8 cellular contexts compared by ENCODE assay signal in genomic region chr2:236968101-236968886, GRCh38.
DNase-seq lines count a peak whose midpoint lies in the region; ATAC-seq and TF ChIP-seq lines count a peak whose summit lies in the region.
"Had no signal": no experiment of that assay in that cellular context is flagged by ENCODE, and none has a peak within 500 bp of the region (broad histone marks: within the 10 kb centered on the region; RNA-seq: fewer than 3 reads in every experiment).

No MANE protein-coding gene starts in this region.

- peak overlapping the region; percentile 68 for H3K27ac Mint-ChIP-seq in nephron progenitor cell

- peaks cover 44% of the 10 kb centered on the region for H3K4me1 Mint-ChIP-seq in activated T-cell treated with anti-CD3 and anti-CD28 coated beads, Interleukin-2, amount 50 U/mL, for 4 hours (ENCODE audit: low read depth)
- peaks cover 76% of the 10 kb centered on the region for H3K4me1 Mint-ChIP-seq in nephron progenitor cell

- no peaks in the 10 kb centered on the region for H3K27me3 Mint-ChIP-seq in activated T-cell treated with anti-CD3 and anti-CD28 coated beads, Interleukin-2, amount 50 U/mL, for 4 hours (ENCODE audit: low read depth)
- no peaks in the 10 kb centered on the region for H3K27me3 Mint-ChIP-seq in nephron progenitor cell (ENCODE audit: low read depth, poor library complexity)

- DNase-seq in activated T-cell treated with anti-CD3 and anti-CD28 coated beads, Interleukin-2, amount 50 U/mL, for 4 hours, result no peak
- DNase-seq in nephron progenitor cell (no peak), NCI-H748 (lab: John Stamatoyannopoulos, UW; ENCODE audit: unreplicated experiment) (no peak), NCI-H187 (lab: John Stamatoyannopoulos, UW) (no peak)
- DNase-seq: pancreas had no signal

- H3K4me3 Mint-ChIP-seq in activated T-cell treated with anti-CD3 and anti-CD28 coated beads, Interleukin-2, amount 50 U/mL, for 4 hours, result no peak overlapping the region
- peak overlapping the region; percentile 36 for H3K4me3 Mint-ChIP-seq in nephron progenitor cell

- H3K36me3 Mint-ChIP-seq in activated T-cell treated with anti-CD3 and anti-CD28 coated beads, Interleukin-2, amount 50 U/mL, for 4 hours (ENCODE audit: insufficient read depth), result no peaks in the 10 kb centered on the region
- H3K36me3 Mint-ChIP-seq in nephron progenitor cell (ENCODE audit: low read depth), result no peaks in the 10 kb centered on the region

- no peak for TF ChIP-seq CTCF in nephron progenitor cell (IDR thresholded peaks at IDR 0.05)

- H3K9me3 Mint-ChIP-seq in activated T-cell treated with anti-CD3 and anti-CD28 coated beads, Interleukin-2, amount 50 U/mL, for 4 hours, result no peaks in the 10 kb centered on the region
- no peaks in the 10 kb centered on the region for H3K9me3 Mint-ChIP-seq in nephron progenitor cell

- ATAC-seq in GM19372 (IDR thresholded peaks at IDR 0.05; ENCODE audit: low read depth, unreplicated experiment) (peak; percentile 77), HG03097 (IDR thresholded peaks at IDR 0.05; ENCODE audit: low FRiP score, unreplicated experiment) (peak; percentile 82), HG03439 (IDR thresholded peaks at IDR 0.05; ENCODE audit: unreplicated experiment) (no peak)
- peak; percentile 16 to 36 for ATAC-seq in activated T-cell treated with anti-CD3 and anti-CD28 coated beads, Interleukin-2, amount 50 U/mL, for 4 hours
